17 cellular contexts compared by ENCODE assay signal in genomic region chr16:27767081-27767480, GRCh38.
DNase-seq lines count a peak whose midpoint lies in the region; ATAC-seq and TF ChIP-seq lines count a peak whose summit lies in the region.
"Had no signal": no experiment of that assay in that cellular context is flagged by ENCODE, and none has a peak within 500 bp of the region (broad histone marks: within the 10 kb centered on the region; RNA-seq: fewer than 3 reads in every experiment).

No MANE protein-coding gene starts in this region.

- no peak for TF ChIP-seq CTCF in lower lobe of right lung (IDR thresholded peaks at IDR 0.05)
- TF ChIP-seq CTCF in spleen (IDR thresholded peaks at IDR 0.05 in 8 of 11, conservative IDR thresholded peaks at IDR 0.05 in 3 of 11): no peak

- intact Hi-C loops in left ventricle myocardium superior (cut with micrococcal nuclease): no loop called here
- intact Hi-C loops in cardiac septum (cut with DNase I): no loop called here
- intact Hi-C loops in lower lobe of right lung (cut with DNase I): no loop called here
- intact Hi-C loops in spleen (cut with DNase I; ENCODE audit: low total_unique reads): no loop called here

- ATAC-seq in left ventricle myocardium superior (no peak), lower lobe of right lung (no peak), HG02763 (IDR thresholded peaks at IDR 0.05; ENCODE audit: unreplicated experiment) (no peak), HG02885 (IDR thresholded peaks at IDR 0.05; ENCODE audit: poor library complexity, unreplicated experiment) (no peak)

- H3K9me3 ChIP-seq in lower lobe of right lung: no peaks in the 10 kb centered on the region
- H3K9me3 ChIP-seq in spleen: peaks cover 0 to 14% (median 10%) of the 10 kb centered on the region in 8 donors
- H3K9me3 ChIP-seq: HAP-1 had no signal

- H3K4me1 ChIP-seq in lower lobe of right lung (no peaks in the 10 kb centered on the region), spleen (no peaks in the 10 kb centered on the region)
- H3K4me1 ChIP-seq: HAP-1 had no signal

- DNase-seq in left ventricle myocardium superior (peak; percentile 3), cardiac septum (ENCODE audit: low spot score) (no peak), lower lobe of right lung (peak; percentile 20), spleen (peak; percentile 18), NCI-H1436 (lab: John Stamatoyannopoulos, UW) (no peak)
- DNase-seq: 8988T; C1 segment of cervical spinal cord; CD4-positive, CD25-positive, alpha-beta regulatory T cell; CD8-positive, alpha-beta memory T cell; COR-L47; DMS53; DND-41; EL; IMR-90 had no signal

- no peaks in the 10 kb centered on the region for H3K27me3 ChIP-seq in lower lobe of right lung (ENCODE audit: low read depth)
- H3K27me3 ChIP-seq in spleen (replicated peaks in 1 of 7): no peaks in the 10 kb centered on the region

- WGBS in spleen, 5 donors: 94 to 96% (median 95%) methylated on average over 7 of the region's 7 CpGs

- H3K36me3 ChIP-seq in lower lobe of right lung (peaks cover 65% of the 10 kb centered on the region), spleen (peaks cover 0 to 100% (median 63%) of the 10 kb centered on the region in 6 donors)
- H3K36me3 ChIP-seq: HAP-1 had no signal

- H3K4me3 ChIP-seq in lower lobe of right lung (no peak overlapping the region), spleen (no peak overlapping the region)
- H3K4me3 ChIP-seq: HAP-1 had no signal

- TF ChIP-seq POLR2A in spleen (IDR thresholded peaks at IDR 0.05): no peak

- H3K27ac ChIP-seq in lower lobe of right lung (no peak overlapping the region), spleen (no peak overlapping the region)

Comparison
In these comparisons a context has a peak if more than half of its experiments do, and no peak if none do; other contexts are left out.
1. DNase-seq: peak in left ventricle myocardium superior (single experiment), lower lobe of right lung (single experiment) and spleen (single experiment); none in cardiac septum (single experiment) and NCI-H1436 (single experiment).